Comparison of ENCODE assay signal across 8 cellular contexts in genomic region chr1:151512326-151512725, GRCh38. TPM values are rescaled to one million over a fixed set of nuclear protein-coding genes. Genes with fewer than 3 reads are reported as not detected.
DNase-seq lines count a peak whose midpoint lies in the region; ATAC-seq and TF ChIP-seq lines count a peak whose summit lies in the region.

No MANE protein-coding gene starts in this region.

- H3K4me3 ChIP-seq in SK-N-SH (ENCODE audit: low read depth in 2 of 2, low read length in 1 of 2) (peak overlapping the region in 1 of 2 experiments; percentile 78; a peak in 3 of 4 replicates), SK-N-MC (peak overlapping the region; percentile 91), iPS-15b (ENCODE audit: low read depth, low read length) (peak overlapping the region; percentile 87), smooth muscle cell (peak overlapping the region; percentile 62)

- H2AFZ ChIP-seq in SK-N-SH (ENCODE audit: low read depth) (no peak overlapping the region), smooth muscle cell (ENCODE audit: low read depth) (no peak overlapping the region)

- ATAC-seq in SK-N-SH treated with all-trans-retinoic acid at 6 μM for 48 hours, result no peak
- ATAC-seq in GM21786 (IDR thresholded peaks at IDR 0.05; ENCODE audit: unreplicated experiment), result no peak
- no peak for ATAC-seq in HG03196 (IDR thresholded peaks at IDR 0.05; ENCODE audit: unreplicated experiment)

- POLR2A ChIA-PET in SK-N-SH (lab: Yijun Ruan, JAX), result interaction anchor here (1.1 to 1.5 kb wide), 2 partner anchors 8 to 28 kb away, joined by 3 to 10 read pairs; partner anchors contain the start of gene TUFT1

- no peaks in the 10 kb centered on the region for H3K9me2 ChIP-seq in SK-N-SH

- H4K20me1 ChIP-seq in SK-N-SH (ENCODE audit: insufficient read depth) (no peaks in the 10 kb centered on the region), smooth muscle cell (ENCODE audit: low read depth) (no peaks in the 10 kb centered on the region)

- H3K27ac ChIP-seq in SK-N-SH (ENCODE audit: low read depth in 2 of 2, low read length in 1 of 2), result no peak overlapping the region
- H3K27ac ChIP-seq in SK-N-MC, result no peak overlapping the region
- H3K27ac ChIP-seq in smooth muscle cell (ENCODE audit: low read depth), result peak overlapping the region; percentile 86

- peak overlapping the region; percentile 98 for H3K4me2 ChIP-seq in SK-N-SH
- peak overlapping the region; percentile 89 for H3K4me2 ChIP-seq in smooth muscle cell

- H3K9me3 ChIP-seq in SK-N-SH, result no peaks in the 10 kb centered on the region
- no peaks in the 10 kb centered on the region for H3K9me3 ChIP-seq in SK-N-MC (ENCODE audit: low read depth, low read length)
- no peaks in the 10 kb centered on the region for H3K9me3 ChIP-seq in iPS-15b (ENCODE audit: control insufficient read depth, insufficient read depth, low read length)
- no peaks in the 10 kb centered on the region for H3K9me3 ChIP-seq in smooth muscle cell (replicated peaks; ENCODE audit: low read depth)

- H3F3A ChIP-seq in SK-N-SH (replicated peaks; ENCODE audit: insufficient read depth) (peaks cover 9% of the 10 kb centered on the region), smooth muscle cell (ENCODE audit: low read depth) (peaks cover 4% of the 10 kb centered on the region)

- H3K27me3 ChIP-seq in SK-N-SH (ENCODE audit: insufficient read depth) (peaks cover 15% of the 10 kb centered on the region; the same call in 1 of the 2 replicates), iPS-15b (ENCODE audit: control insufficient read depth, insufficient read depth, low read length) (no peaks in the 10 kb centered on the region), smooth muscle cell (ENCODE audit: low read depth) (peaks cover 5% of the 10 kb centered on the region)

- CTCF ChIA-PET in SK-N-SH (lab: Yijun Ruan, JAX), result interaction anchor here (1.0 to 2.1 kb wide), 6 partner anchors 15 to 68 kb away, joined by 3 to 5 read pairs (median 4); no protein-coding TSS in a partner anchor

- 83% methylated on average over 4 of the region's 4 CpGs for WGBS in SK-N-SH (ENCODE audit: low lambda C conversion rate)
- 23% methylated on average over 4 of the region's 4 CpGs for WGBS in smooth muscle cell (ENCODE audit: low lambda C conversion rate)

- H3K79me2 ChIP-seq in SK-N-SH (ENCODE audit: insufficient read depth), result no peaks in the 10 kb centered on the region
- H3K79me2 ChIP-seq in smooth muscle cell (ENCODE audit: low read depth), result no peaks in the 10 kb centered on the region

- DNase-seq in SK-N-SH, result no peak
- no peak for DNase-seq in SK-N-MC (ENCODE audit: low read depth, low spot score)
- DNase-seq in smooth muscle cell (lab: John Stamatoyannopoulos, UW; ENCODE audit: unreplicated experiment), result no peak
- DNase-seq in stimulated activated CD4-positive, alpha-beta T cell treated with anti-CD3 and anti-CD28 coated beads, Interleukin-4, amount 100 ng/mL, for 24 hours, result no peak

- H3K36me3 ChIP-seq in SK-N-SH (replicated peaks in 1 of 2; ENCODE audit: control insufficient read depth in 1 of 2, insufficient read depth in 2 of 2, low read length in 1 of 2), result no peaks in the 10 kb centered on the region
- H3K36me3 ChIP-seq in SK-N-MC (ENCODE audit: insufficient read depth, low read length), result no peaks in the 10 kb centered on the region
- H3K36me3 ChIP-seq in iPS-15b (ENCODE audit: control insufficient read depth, insufficient read depth, low read length), result no peaks in the 10 kb centered on the region
- H3K36me3 ChIP-seq in smooth muscle cell (ENCODE audit: low read depth), result no peaks in the 10 kb centered on the region

- H3K4me1 ChIP-seq in SK-N-SH (ENCODE audit: control insufficient read depth in 1 of 2, insufficient read depth in 2 of 2, low read depth in 1 of 2, low read length in 1 of 2) (peaks cover 4 to 32% of the 10 kb centered on the region in 2 experiments; a peak in 1 of 4 replicates), iPS-15b (ENCODE audit: control insufficient read depth, insufficient read depth, low read length) (peaks cover 27% of the 10 kb centered on the region), smooth muscle cell (ENCODE audit: low read depth) (peaks cover 29% of the 10 kb centered on the region)

- no peak for TF ChIP-seq EP300 in SK-N-SH (IDR thresholded peaks at IDR 0.05; ENCODE audit: borderline replicate concordance in 1 of 2, low read depth in 1 of 2, low read length in 1 of 2)

- TF ChIP-seq CTCF in SK-N-SH (IDR thresholded peaks at IDR 0.05) (no peak), smooth muscle cell (IDR thresholded peaks at IDR 0.05; ENCODE audit: borderline replicate concordance, insufficient read depth, poor library complexity, severe bottlenecking) (no peak)

- H3K9ac ChIP-seq in SK-N-SH (no peak overlapping the region), SK-N-MC (ENCODE audit: insufficient read length) (no peak overlapping the region), iPS-15b (ENCODE audit: low read depth, low read length) (no peak overlapping the region), smooth muscle cell (ENCODE audit: low read depth) (no peak overlapping the region)

- no peak for TF ChIP-seq RAD21 in SK-N-SH (IDR thresholded peaks at IDR 0.05; ENCODE audit: low read length)

TF ChIP-seq in SK-N-SH, 30 proteins besides CTCF, POLR2A, EP300 and RAD21:
- no peak for TF ChIP-seq TAF1 (IDR thresholded peaks at IDR 0.05; ENCODE audit: borderline replicate concordance, low read depth, low read length)
- no peak for TF ChIP-seq MAX (IDR thresholded peaks at IDR 0.05; ENCODE audit: low read depth)
- no peak for TF ChIP-seq TCF12 (IDR thresholded peaks at IDR 0.05)
- TF ChIP-seq RXRA (IDR thresholded peaks at IDR 0.05; ENCODE audit: borderline replicate concordance, low read depth), result no peak
- no peak for TF ChIP-seq YY1 (IDR thresholded peaks at IDR 0.05; ENCODE audit: low read depth)
- no peak for TF ChIP-seq GATA2 (CRISPR knock-in tag; IDR thresholded peaks at IDR 0.05)
- no peak for TF ChIP-seq CHD2 (IDR thresholded peaks at IDR 0.05; ENCODE audit: low read length, partially characterized antibody)

TF ChIP-seq in SK-N-SH treated with all-trans-retinoic acid at 6 μM for 48 hours, 23 proteins besides CTCF, POLR2A, EP300 and RAD21:
- no peak for TF ChIP-seq ISL1 (CRISPR knock-in tag; IDR thresholded peaks at IDR 0.05)
- no peak for TF ChIP-seq POU6F1 (CRISPR knock-in tag; IDR thresholded peaks at IDR 0.05; ENCODE audit: borderline replicate concordance, low read depth)

RNA-seq across cellular contexts. Expression of gene CGN, which starts 1.1 kb away (rescaled TPM):
- polyA plus RNA-seq in SK-N-SH (2012; rRNA removed) (0.36 and 0.44 TPM in 2 replicates), smooth muscle cell (0.70 and 2.5 TPM in 2 replicates)
- polyA plus RNA-seq in SK-N-SH (2012; cell fraction: cytosol; rRNA removed), result 0.12 and 0.64 TPM in 2 replicates
- 1.4 and 1.5 TPM in 2 replicates for polyA plus RNA-seq in SK-N-SH (2012; cell fraction: nucleus; rRNA removed)
- total RNA-seq in smooth muscle cell, result 0.76 and 17.0 TPM in 2 replicates

RNA-seq across cellular contexts. Expression of gene TUFT1, which starts 27.8 kb away (rescaled TPM):
- polyA plus RNA-seq in SK-N-SH (2012; rRNA removed), result 20.6 and 27.9 TPM in 2 replicates
- 21.1 and 22.1 TPM in 2 replicates for polyA plus RNA-seq in SK-N-SH (2012; cell fraction: cytosol; rRNA removed)
- polyA plus RNA-seq in SK-N-SH (2012; cell fraction: nucleus; rRNA removed), result 28.8 and 43.7 TPM in 2 replicates
- 19.6 and 20.0 TPM in 2 replicates for total RNA-seq in smooth muscle cell
- 15.1 and 30.7 TPM in 2 replicates for polyA plus RNA-seq in smooth muscle cell

RNA-seq across cellular contexts. Expression of gene POGZ, which starts 53.0 kb away (rescaled TPM):
- polyA plus RNA-seq in SK-N-SH (2012; rRNA removed) (23.9 and 30.2 TPM in 2 replicates), smooth muscle cell (20.5 and 24.8 TPM in 2 replicates)
- 11.7 and 14.0 TPM in 2 replicates for polyA plus RNA-seq in SK-N-SH (2012; cell fraction: cytosol; rRNA removed)
- 114 and 159 TPM in 2 replicates for polyA plus RNA-seq in SK-N-SH (2012; cell fraction: nucleus; rRNA removed)
- total RNA-seq in smooth muscle cell, result 40.9 and 47.0 TPM in 2 replicates
